Comparison of ENCODE assay signal across 8 cellular contexts in genomic region chr19:12838182-12838890, GRCh38. TPM values are rescaled to one million over a fixed set of nuclear protein-coding genes. Genes with fewer than 3 reads are reported as not detected.
DNase-seq lines count a peak whose midpoint lies in the region; ATAC-seq and TF ChIP-seq lines count a peak whose summit lies in the region.

Gene MAST1 (plus strand): TSS chr19:12838515. CDS start chr19:12838573, 58 bp downstream.

- ATAC-seq in HG03159 (IDR thresholded peaks at IDR 0.05; ENCODE audit: unreplicated experiment) (no peak), HG03442 (IDR thresholded peaks at IDR 0.05; ENCODE audit: unreplicated experiment) (no peak)

- H3K9me3 ChIP-seq in Caco-2, result no peaks in the 10 kb centered on the region
- H3K9me3 ChIP-seq in iPS-18a (ENCODE audit: control insufficient read depth, low read depth, low read length), result no peaks in the 10 kb centered on the region

- CTCF ChIA-PET in Caco-2 (lab: Charles Lee), result interaction anchor here (0.6 kb wide), 1 partner anchor 10 kb away, joined by 3 read pairs; no protein-coding TSS in a partner anchor

- H3K9ac ChIP-seq in iPS-18a (ENCODE audit: low read length), result peak within 1 kb of the TSS; percentile 38

- no peaks in the 10 kb centered on the region for H3K36me3 ChIP-seq in Caco-2 (ENCODE audit: control insufficient read depth, insufficient read depth, low read length)
- no peaks in the 10 kb centered on the region for H3K36me3 ChIP-seq in iPS-18a (ENCODE audit: control insufficient read depth, low read depth, low read length)

- peak within 1 kb of the TSS; percentile 45 for H3K4me3 ChIP-seq in Caco-2 (ENCODE audit: low read depth, low read length)
- H3K4me3 ChIP-seq in astrocyte of the cerebellum (ENCODE audit: low read depth, low read length), result peak within 1 kb of the TSS; percentile 22
- H3K4me3 ChIP-seq in iPS-18a (ENCODE audit: low read length), result peak within 1 kb of the TSS; percentile 61

- no peak within 1 kb of the TSS for H3K27ac ChIP-seq in iPS-18a (ENCODE audit: low read length)

- peak in 1 of 2 experiments; percentile 61 for TF ChIP-seq CTCF in Caco-2 (IDR thresholded peaks at IDR 0.05; ENCODE audit: insufficient read depth in 1 of 2, low read depth in 1 of 2, low read length in 1 of 2, severe bottlenecking in 1 of 2, unreplicated experiment in 1 of 2)
- TF ChIP-seq CTCF in astrocyte of the cerebellum (IDR thresholded peaks at IDR 0.05; ENCODE audit: low read depth, low read length, missing control alignments), result no peak

- peak in 1 of 2 experiments; percentile 74 for DNase-seq in Caco-2
- DNase-seq in HuH-7 (ENCODE audit: low spot score), result peak; percentile 76
- peak; percentile 14 to 73 for DNase-seq in SHP77 (lab: John Stamatoyannopoulos, UW)
- no peak for DNase-seq in astrocyte of the cerebellum (ENCODE audit: low read depth)
- DNase-seq in stimulated activated CD4-positive, alpha-beta T cell treated with anti-CD3 and anti-CD28 coated beads, Interleukin-1b, Interleukin-23, amount 100 ng/mL, for 48 hours, result peak; percentile 49

- H3K4me1 Mint-ChIP-seq in Caco-2 (ENCODE audit: low read depth, unreplicated experiment), result peaks cover 8% of the 10 kb centered on the region

- H3K27me3 Mint-ChIP-seq in Caco-2 (ENCODE audit: insufficient read depth, unreplicated experiment), result peaks cover 15% of the 10 kb centered on the region

- POLR2A ChIA-PET in Caco-2 (lab: Charles Lee), result no interaction called here

- no peaks in the 10 kb centered on the region for H3K27me3 ChIP-seq in Caco-2 (replicated peaks; ENCODE audit: control insufficient read depth, insufficient read depth, low read length)
- peaks cover 41% of the 10 kb centered on the region for H3K27me3 ChIP-seq in iPS-18a (ENCODE audit: control insufficient read depth, insufficient read depth, low read length)

- no peaks in the 10 kb centered on the region for H3K9me3 Mint-ChIP-seq in Caco-2 (ENCODE audit: unreplicated experiment)

- H3K4me1 ChIP-seq in Caco-2 (peaks cover 14% of the 10 kb centered on the region), iPS-18a (ENCODE audit: control insufficient read depth, low read depth, low read length) (peaks cover 12% of the 10 kb centered on the region)

- no peak within 1 kb of the TSS for H3K27ac Mint-ChIP-seq in Caco-2 (ENCODE audit: unreplicated experiment)

- intact Hi-C loops in Caco-2 (cut with micrococcal nuclease; ENCODE audit: unreplicated experiment), result loop anchor here (5.0 kb wide), 1 partner anchor 36 kb away; the partner anchor contains the start of genes PRDX2 and THSD8

- in situ Hi-C loops in astrocyte of the cerebellum (cut with HindIII; ENCODE audit: low sequenced_read_pairs), result no loop called here

- BruUV-seq in Caco-2 (replicated peaks; lab: Mats Ljungman, UMichigan), result no TSS peak

- peaks cover 6% of the 10 kb centered on the region for H3K36me3 Mint-ChIP-seq in Caco-2 (ENCODE audit: insufficient read depth, unreplicated experiment)

- H3K4me3 Mint-ChIP-seq in Caco-2 (ENCODE audit: unreplicated experiment), result peak within 1 kb of the TSS; percentile 75

RNA-seq across cellular contexts. Expression of gene MAST1, which starts in this region (rescaled TPM):
- 0.79 and 0.91 TPM in 2 replicates for total RNA-seq in Caco-2 (2022)
